ENCODE assay signal across 1 cellular context in the genomic region with DNA sequence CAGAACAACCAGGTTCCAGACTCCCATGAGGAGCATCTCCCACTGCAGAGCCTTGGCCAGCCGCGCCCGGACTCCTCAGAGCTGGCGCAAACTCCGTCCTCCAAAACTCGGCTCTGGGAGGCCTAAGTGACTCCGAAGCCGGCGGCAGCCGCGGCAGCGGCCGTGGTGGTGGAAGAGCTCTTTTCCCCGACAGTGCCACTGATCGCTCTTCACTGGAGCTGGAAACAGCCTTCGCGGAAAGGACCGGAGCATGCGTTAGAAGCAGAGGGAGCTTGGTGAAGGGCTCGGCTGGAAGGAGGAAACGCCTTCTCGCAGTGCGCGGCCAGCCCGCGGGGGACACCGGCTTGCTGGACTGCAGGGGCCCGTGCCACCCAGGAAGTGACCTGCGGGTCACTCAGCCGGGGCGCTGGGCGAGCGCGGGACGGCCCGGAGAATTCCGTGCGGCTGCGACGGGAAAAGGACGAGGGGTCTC.
TF ChIP-seq lines count a peak whose summit lies in the region.

No MANE protein-coding gene starts in this region.

TF ChIP-seq in GM12891, 5 proteins besides CTCF, POLR2A, EP300 and RAD21:
- TF ChIP-seq PAX5 (IDR thresholded peaks at IDR 0.05; ENCODE audit: insufficient read depth, low read length, severe bottlenecking) (no peak), TAF1 (IDR thresholded peaks at IDR 0.05; ENCODE audit: low read depth, low read length) (no peak), POLR2AphosphoS5 (IDR thresholded peaks at IDR 0.05; ENCODE audit: low read depth, low read length) (no peak), SPI1 (IDR thresholded peaks at IDR 0.05; ENCODE audit: low read depth, low read length) (no peak), POU2F2 (IDR thresholded peaks at IDR 0.05; ENCODE audit: low read depth, low read length) (no peak)
